Comparison of ENCODE assay signal across 19 cellular contexts in the genomic region with DNA sequence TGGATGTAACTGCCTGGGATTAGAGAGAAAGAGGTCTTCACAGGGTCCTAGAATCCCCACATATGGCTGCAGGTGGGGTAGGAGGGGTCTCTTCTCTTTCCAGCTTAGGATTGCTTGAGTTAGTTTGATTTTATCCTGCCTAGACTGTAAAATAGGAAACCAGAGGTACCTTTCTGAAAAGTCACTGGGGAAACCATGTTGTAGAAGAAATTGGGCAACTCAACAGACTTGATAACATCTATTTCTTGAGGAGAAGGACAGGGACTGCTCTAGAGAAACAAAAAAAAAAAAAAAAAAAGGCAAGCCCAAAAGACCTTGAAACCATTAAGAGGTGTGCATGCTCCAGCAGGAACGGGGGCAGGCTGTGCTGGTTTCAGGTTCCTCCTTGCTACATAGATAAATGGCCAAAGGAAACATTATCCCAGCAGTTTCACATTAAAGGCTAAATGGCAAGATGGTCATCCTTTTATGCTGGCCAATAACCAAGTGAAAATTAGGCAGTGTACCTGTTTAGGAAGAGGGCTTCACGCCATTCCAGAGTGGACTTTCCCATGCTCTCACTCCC.
"Had no signal": no experiment of that assay in that cellular context is flagged by ENCODE, and none has a peak within 500 bp of the region (broad histone marks: within the 10 kb centered on the region; RNA-seq: fewer than 3 reads in every experiment).

No MANE protein-coding gene starts in this region.

- DNase-seq: Karpas-422, KG1, MG63, NCI-H1092, NCI-H1105 treated with DMSO at 0.1 percent for 48 hours, NCI-H1417 treated with DMSO at 0.1 percent for 48 hours, NCI-H146, NCI-H1694 treated with DMSO at 0.1 percent for 48 hours, NCI-H2081, NCI-H2107, NCI-H2227 treated with DMSO at 0.1 percent for 48 hours, NCI-H524, NCI-H526 treated with DMSO at 0.1 percent for 48 hours, NCI-H748 treated with DMSO at 0.1 percent for 48 hours, PC-3, SHP77 had no signal

- H3K4me3 ChIP-seq: MG63 had no signal

- H3K36me3 ChIP-seq: MG63 had no signal

- ATAC-seq: Panc1, PC-3 had no signal

- H3K9ac ChIP-seq: SK-N-SH had no signal

- H3K27me3 ChIP-seq: MG63 had no signal

- H3K9me3 ChIP-seq: MG63, SK-N-SH had no signal

- H3K4me2 ChIP-seq: SK-N-SH had no signal

- H3K27ac ChIP-seq: RWPE1 had no signal
